In the genomic region with DNA sequence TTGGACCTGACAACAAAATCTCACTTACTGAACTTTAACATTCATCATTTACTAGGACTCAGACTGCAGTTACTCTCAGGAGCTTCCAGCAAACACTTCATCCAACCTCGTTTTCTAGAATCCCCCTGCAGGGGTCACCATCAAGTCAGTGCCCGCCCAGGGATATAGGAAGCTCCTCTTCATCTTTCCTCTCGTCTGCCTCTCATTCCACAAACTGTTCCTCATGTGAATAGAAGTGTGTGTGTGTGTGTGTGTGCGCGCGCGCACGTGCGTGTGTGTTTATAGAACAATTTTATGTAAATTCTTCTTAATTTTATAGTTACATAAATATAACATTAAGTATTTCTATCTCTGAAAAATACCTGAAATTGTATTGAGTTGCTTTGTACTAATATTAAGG, we compare ENCODE assay signal across 16 cellular contexts. TPM values are rescaled to one million over a fixed set of nuclear protein-coding genes. Genes with fewer than 3 reads are reported as not detected.
DNase-seq lines count a peak whose midpoint lies in the region; ATAC-seq and TF ChIP-seq lines count a peak whose summit lies in the region.
"Had no signal": no experiment of that assay in that cellular context is flagged by ENCODE, and none has a peak within 500 bp of the region (broad histone marks: within the 10 kb centered on the region; RNA-seq: fewer than 3 reads in every experiment).

No MANE protein-coding gene starts in this region.

- peaks cover 0 to under 1% (median 0%) of the 10 kb centered on the region in 5 experiments for H3K9me3 Mint-ChIP-seq in brain
- H3K9me3 Mint-ChIP-seq in natural killer cell, result no peaks in the 10 kb centered on the region
- H3K9me3 Mint-ChIP-seq in naive thymus-derived CD4-positive, alpha-beta T cell, result peaks cover 0 to 2% (median 0%) of the 10 kb centered on the region in 11 donors

- no peak for ATAC-seq in natural killer cell
- no peak for ATAC-seq in naive thymus-derived CD4-positive, alpha-beta T cell
- ATAC-seq in GM19035 (IDR thresholded peaks at IDR 0.05; ENCODE audit: unreplicated experiment), result no peak
- no peak for ATAC-seq in GM18873 (IDR thresholded peaks at IDR 0.05; ENCODE audit: low FRiP score, unreplicated experiment)
- ATAC-seq: gastroesophageal sphincter had no signal

- intact Hi-C loops in natural killer cell (cut with micrococcal nuclease), result no loop called here
- intact Hi-C loops in naive thymus-derived CD4-positive, alpha-beta T cell (cut with micrococcal nuclease), result no loop called here

- no peak overlapping the region for H3K27ac ChIP-seq in naive thymus-derived CD4-positive, alpha-beta T cell (ENCODE audit: low read depth, low read length)
- H3K27ac ChIP-seq: adrenal gland, gastroesophageal sphincter had no signal

- H3K36me3 Mint-ChIP-seq in brain, result no peaks in the 10 kb centered on the region
- no peaks in the 10 kb centered on the region for H3K36me3 Mint-ChIP-seq in natural killer cell
- peaks cover 0 to 2% (median 0%) of the 10 kb centered on the region in 5 donors for H3K36me3 Mint-ChIP-seq in naive thymus-derived CD4-positive, alpha-beta T cell
- H3K36me3 Mint-ChIP-seq: naive B cell had no signal

- H3K9me3 ChIP-seq in BE2C, result no peaks in the 10 kb centered on the region
- H3K9me3 ChIP-seq in naive thymus-derived CD4-positive, alpha-beta T cell (ENCODE audit: control insufficient read depth in 2 of 3, low read length in 3 of 3), result no peaks in the 10 kb centered on the region
- H3K9me3 ChIP-seq: adrenal gland, gastroesophageal sphincter, HAP-1 had no signal

- H3K27me3 ChIP-seq in BE2C, result no peaks in the 10 kb centered on the region
- no peaks in the 10 kb centered on the region for H3K27me3 ChIP-seq in naive thymus-derived CD4-positive, alpha-beta T cell (ENCODE audit: control insufficient read depth in 2 of 2, insufficient read depth in 2 of 2, low read length in 2 of 2)
- H3K27me3 ChIP-seq: gastroesophageal sphincter had no signal

- H3K4me1 Mint-ChIP-seq in brain (peaks cover 4% of the 10 kb centered on the region), natural killer cell (no peaks in the 10 kb centered on the region)
- no peaks in the 10 kb centered on the region for H3K4me1 Mint-ChIP-seq in naive thymus-derived CD4-positive, alpha-beta T cell
- H3K4me1 Mint-ChIP-seq: naive B cell had no signal

- DNase-seq in BE2C (peak; percentile 21), HFF-Myc (ENCODE audit: extremely low read depth, low read depth) (no peak), iPS-NIHi11 (ENCODE audit: low spot score) (peak; percentile 36), natural killer cell (no peak)
- no peak for DNase-seq in naive thymus-derived CD4-positive, alpha-beta T cell
- DNase-seq: activated CD4-positive, CD25-positive, alpha-beta regulatory T cell treated with anti-CD3 and anti-CD28 coated beads, Interleukin-2, amount 50 U/mL, for 72 hours; activated T-cell treated with anti-CD3 and anti-CD28 coated beads, Interleukin-2, amount 50 U/mL, for 1 hour; adrenal gland; left colon; naive B cell; NCI-H2107 had no signal

- H3K27me3 Mint-ChIP-seq in brain (no peaks in the 10 kb centered on the region), natural killer cell (ENCODE audit: low read depth in 2 of 2) (peaks cover 18 to 34% of the 10 kb centered on the region in 2 donors)
- peaks cover 4 to 13% (median 9%) of the 10 kb centered on the region in 5 donors for H3K27me3 Mint-ChIP-seq in naive thymus-derived CD4-positive, alpha-beta T cell

- CTCF ChIA-PET in naive thymus-derived CD4-positive, alpha-beta T cell (lab: Charles Lee), result no interaction called here

- H3K27ac Mint-ChIP-seq in brain, result no peak overlapping the region
- no peak overlapping the region for H3K27ac Mint-ChIP-seq in natural killer cell
- no peak overlapping the region for H3K27ac Mint-ChIP-seq in naive thymus-derived CD4-positive, alpha-beta T cell
- H3K27ac Mint-ChIP-seq: naive B cell had no signal

- H3K4me3 ChIP-seq in BE2C (ENCODE audit: low read depth, low read length) (no peak overlapping the region), HFF-Myc (replicated peaks; ENCODE audit: low read depth, low read length) (no peak overlapping the region)
- H3K4me3 ChIP-seq in naive thymus-derived CD4-positive, alpha-beta T cell (ENCODE audit: low read length), result no peak overlapping the region
- H3K4me3 ChIP-seq: adrenal gland, gastroesophageal sphincter, HAP-1 had no signal

- no peaks in the 10 kb centered on the region for H3K36me3 ChIP-seq in BE2C
- H3K36me3 ChIP-seq in naive thymus-derived CD4-positive, alpha-beta T cell (ENCODE audit: control insufficient read depth in 2 of 3, insufficient read depth in 3 of 3, low read length in 3 of 3), result no peaks in the 10 kb centered on the region
- H3K36me3 ChIP-seq: adrenal gland, gastroesophageal sphincter, HAP-1 had no signal

- TF ChIP-seq CTCF in BE2C (IDR thresholded peaks at IDR 0.05; ENCODE audit: low read depth, low read length), result peak; percentile 35
- TF ChIP-seq CTCF in HFF-Myc (IDR thresholded peaks at IDR 0.05; ENCODE audit: low read depth, low read length, missing control alignments), result peak; percentile 15
- peak; percentile 16 to 23 for TF ChIP-seq CTCF in brain (conservative IDR thresholded peaks at IDR 0.05)
- no peak for TF ChIP-seq CTCF in natural killer cell (IDR thresholded peaks at IDR 0.05)

- H3K4me3 Mint-ChIP-seq in brain, result no peak overlapping the region
- no peak overlapping the region for H3K4me3 Mint-ChIP-seq in natural killer cell
- no peak overlapping the region for H3K4me3 Mint-ChIP-seq in naive thymus-derived CD4-positive, alpha-beta T cell
- H3K4me3 Mint-ChIP-seq: naive B cell had no signal

- no peaks in the 10 kb centered on the region for H3K4me1 ChIP-seq in BE2C
- H3K4me1 ChIP-seq in naive thymus-derived CD4-positive, alpha-beta T cell (ENCODE audit: control insufficient read depth in 2 of 2, insufficient read depth in 2 of 2, low read length in 2 of 2), result no peaks in the 10 kb centered on the region
- H3K4me1 ChIP-seq: adrenal gland, gastroesophageal sphincter, HAP-1 had no signal

- POLR2A ChIA-PET in naive thymus-derived CD4-positive, alpha-beta T cell (lab: Charles Lee), result no interaction called here

RNA-seq across cellular contexts. Expression of gene ABCD3, which starts 21.8 kb away (rescaled TPM):
- polyA plus RNA-seq in BE2C (2012; ENCODE audit: insufficient read depth, insufficient read length, low read depth), result 7.9 TPM
- polyA plus RNA-seq in brain (ENCODE audit: insufficient read depth, low read depth, low replicate concordance), result 8.9 TPM
- 10 to 100 TPM; 22.3 to 29.5 (median 27.6) TPM for total RNA-seq in natural killer cell
- total RNA-seq in naive thymus-derived CD4-positive, alpha-beta T cell, result 10 to 100 TPM; 18.0 to 31.2 (median 25.0) TPM
- 10 to 100 TPM; 22.2 to 24.4 TPM for polyA plus RNA-seq in naive thymus-derived CD4-positive, alpha-beta T cell

Comparison
In these comparisons a context has a peak if more than half of its experiments do, and no peak if none do; other contexts are left out.
1. DNase-seq: peak in BE2C (single experiment) and iPS-NIHi11 (single experiment); none in HFF-Myc (single experiment), natural killer cell (single experiment) and naive thymus-derived CD4-positive, alpha-beta T cell (0 of 9).